In genomic region chr10:97632949-97633884, GRCh38 we compare ENCODE assay signal across 8 cellular contexts. TPM values are rescaled to one million over a fixed set of nuclear protein-coding genes. Genes with fewer than 3 reads are reported as not detected.
A peak's percentile ranks its signal among the peaks of the same experiment; 100 is the strongest.
DNase-seq lines count a peak whose midpoint lies in the region; ATAC-seq and TF ChIP-seq lines count a peak whose summit lies in the region.

Gene MORN4 (minus strand): TSS chr10:97633500. CDS start chr10:97619653, 13,847 bp downstream.

- TF ChIP-seq CTCF in Peyer's patch (IDR thresholded peaks at IDR 0.05), result no peak
- no peak for TF ChIP-seq CTCF in fibroblast of mammary gland (conservative IDR thresholded peaks at IDR 0.05; ENCODE audit: control insufficient read depth, insufficient read depth, low read depth, low read length)

- peak within 1 kb of the TSS; percentile 82 for H3K27ac Mint-ChIP-seq in activated T-helper 2 cell treated with anti-CD3 and anti-CD28 coated beads, Interferon-gamma antibody, Interleukin-2, Interleukin-4, amounts not matched to agents 10 μg/mL and 5 μg/mL and 100 μg/mL, durations not matched to agents 14 hours and 24 hours and 36 hours
- peak within 1 kb of the TSS; percentile 82 to 96 (median 92) for H3K27ac Mint-ChIP-seq in naive thymus-derived CD4-positive, alpha-beta T cell
- peak within 1 kb of the TSS; percentile 97 for H3K27ac Mint-ChIP-seq in stimulated activated effector memory CD8-positive, alpha-beta T cell treated with anti-CD3 and anti-CD28 coated beads, Interleukin-12 subunit alpha, Interleukin-12 subunit beta, amount 100 ng/mL, for 72 hours

- intact Hi-C loops in activated T-helper 2 cell treated with anti-CD3 and anti-CD28 coated beads, Interferon-gamma antibody, Interleukin-2, Interleukin-4, amounts not matched to agents 10 μg/mL and 5 μg/mL and 100 μg/mL, durations not matched to agents 14 hours and 24 hours and 36 hours (cut with micrococcal nuclease), result no loop called here
- intact Hi-C loops in naive thymus-derived CD4-positive, alpha-beta T cell (cut with micrococcal nuclease), result loop anchor here (1.0 to 2.0 kb wide), 9 partner anchors 8 to 501 kb away; partner anchors contain the start of genes ARHGAP19 (in 2 of the 2), AVPI1 (in 1 of the 2), EXOSC1 (in 1 of the 2) and MMS19 (in 1 of the 2)

- peak within 1 kb of the TSS in 2 of 4 donors; percentile 36 to 58 for H3K27ac ChIP-seq in Peyer's patch
- H3K27ac ChIP-seq in naive thymus-derived CD4-positive, alpha-beta T cell (ENCODE audit: low read depth, low read length), result peak within 1 kb of the TSS; percentile 50

- TF ChIP-seq POLR2A in Peyer's patch (IDR thresholded peaks at IDR 0.05), result no peak

- no peaks in the 10 kb centered on the region for H3K27me3 ChIP-seq in Peyer's patch
- no peaks in the 10 kb centered on the region for H3K27me3 ChIP-seq in naive thymus-derived CD4-positive, alpha-beta T cell (ENCODE audit: control insufficient read depth in 2 of 2, insufficient read depth in 2 of 2, low read length in 2 of 2)

- peak within 1 kb of the TSS; percentile 95 for H3K4me3 Mint-ChIP-seq in activated T-helper 2 cell treated with anti-CD3 and anti-CD28 coated beads, Interferon-gamma antibody, Interleukin-2, Interleukin-4, amounts not matched to agents 10 μg/mL and 5 μg/mL and 100 μg/mL, durations not matched to agents 14 hours and 24 hours and 36 hours (ENCODE audit: low read depth)
- peak within 1 kb of the TSS; percentile 92 to 100 (median 98) for H3K4me3 Mint-ChIP-seq in naive thymus-derived CD4-positive, alpha-beta T cell
- H3K4me3 Mint-ChIP-seq in stimulated activated effector memory CD8-positive, alpha-beta T cell treated with anti-CD3 and anti-CD28 coated beads, Interleukin-12 subunit alpha, Interleukin-12 subunit beta, amount 100 ng/mL, for 72 hours, result peak within 1 kb of the TSS; percentile 100

- H3K9me3 Mint-ChIP-seq in activated T-helper 2 cell treated with anti-CD3 and anti-CD28 coated beads, Interferon-gamma antibody, Interleukin-2, Interleukin-4, amounts not matched to agents 10 μg/mL and 5 μg/mL and 100 μg/mL, durations not matched to agents 14 hours and 24 hours and 36 hours, result no peaks in the 10 kb centered on the region
- peaks cover 0 to 1% (median 0%) of the 10 kb centered on the region in 11 donors for H3K9me3 Mint-ChIP-seq in naive thymus-derived CD4-positive, alpha-beta T cell
- no peaks in the 10 kb centered on the region for H3K9me3 Mint-ChIP-seq in stimulated activated effector memory CD8-positive, alpha-beta T cell treated with anti-CD3 and anti-CD28 coated beads, Interleukin-12 subunit alpha, Interleukin-12 subunit beta, amount 100 ng/mL, for 72 hours

- H3K4me3 ChIP-seq in Peyer's patch (peak within 1 kb of the TSS; percentile 63 to 69 (median 64)), fibroblast of mammary gland (ENCODE audit: control insufficient read depth, low read depth, low read length) (peak within 1 kb of the TSS; percentile 88)
- H3K4me3 ChIP-seq in naive thymus-derived CD4-positive, alpha-beta T cell (ENCODE audit: low read length), result peak within 1 kb of the TSS; percentile 91

- peaks cover 12% of the 10 kb centered on the region for H3K4me1 Mint-ChIP-seq in activated T-helper 2 cell treated with anti-CD3 and anti-CD28 coated beads, Interferon-gamma antibody, Interleukin-2, Interleukin-4, amounts not matched to agents 10 μg/mL and 5 μg/mL and 100 μg/mL, durations not matched to agents 14 hours and 24 hours and 36 hours (ENCODE audit: low read depth)
- H3K4me1 Mint-ChIP-seq in naive thymus-derived CD4-positive, alpha-beta T cell, result peaks cover 10 to 18% (median 16%) of the 10 kb centered on the region in 7 donors
- peaks cover 19% of the 10 kb centered on the region for H3K4me1 Mint-ChIP-seq in stimulated activated effector memory CD8-positive, alpha-beta T cell treated with anti-CD3 and anti-CD28 coated beads, Interleukin-12 subunit alpha, Interleukin-12 subunit beta, amount 100 ng/mL, for 72 hours

- H3K27me3 Mint-ChIP-seq in activated T-helper 2 cell treated with anti-CD3 and anti-CD28 coated beads, Interferon-gamma antibody, Interleukin-2, Interleukin-4, amounts not matched to agents 10 μg/mL and 5 μg/mL and 100 μg/mL, durations not matched to agents 14 hours and 24 hours and 36 hours (ENCODE audit: low read depth), result no peaks in the 10 kb centered on the region
- H3K27me3 Mint-ChIP-seq in naive thymus-derived CD4-positive, alpha-beta T cell, result no peaks in the 10 kb centered on the region

- peak; percentile 99 for ATAC-seq in GM21619 (IDR thresholded peaks at IDR 0.05; ENCODE audit: unreplicated experiment)
- peak; percentile 100 for ATAC-seq in naive thymus-derived CD4-positive, alpha-beta T cell
- ATAC-seq in stimulated activated effector memory CD8-positive, alpha-beta T cell treated with anti-CD3 and anti-CD28 coated beads, Interleukin-12 subunit alpha, Interleukin-12 subunit beta, amount 100 ng/mL, for 72 hours, result peak; percentile 99

- no peak for TF ChIP-seq RAD21 in Ishikawa (IDR thresholded peaks at IDR 0.05; ENCODE audit: low read depth)

- POLR2A ChIA-PET in naive thymus-derived CD4-positive, alpha-beta T cell (lab: Charles Lee), result interaction anchor here (1.4 to 1.7 kb wide), 2 partner anchors 54 to 103 kb away, joined by 3 to 5 read pairs; partner anchors contain the start of genes AVPI1 and ZFYVE27

- TF ChIP-seq EP300 in Ishikawa (IDR thresholded peaks at IDR 0.05; ENCODE audit: borderline replicate concordance), result no peak

- CTCF ChIA-PET in naive thymus-derived CD4-positive, alpha-beta T cell (lab: Charles Lee), result no interaction called here

- no peaks in the 10 kb centered on the region for H3K36me3 ChIP-seq in Peyer's patch
- H3K36me3 ChIP-seq in naive thymus-derived CD4-positive, alpha-beta T cell (ENCODE audit: control insufficient read depth in 2 of 3, insufficient read depth in 3 of 3, low read length in 3 of 3), result no peaks in the 10 kb centered on the region

- DNase-seq in DMS153 treated with DMSO at 0.1 percent for 48 hours (lab: John Stamatoyannopoulos, UW; ENCODE audit: unreplicated experiment) (peak; percentile 92), Peyer's patch (peak; percentile 90 to 96 (median 92)), fibroblast of mammary gland (ENCODE audit: low read depth) (peak; percentile 87)
- peak; percentile 88 for DNase-seq in activated T-helper 2 cell treated with anti-CD3 and anti-CD28 coated beads, Interferon-gamma antibody, Interleukin-2, Interleukin-4, amounts not matched to agents 10 μg/mL and 5 μg/mL and 100 μg/mL, durations not matched to agents 14 hours and 24 hours and 36 hours (ENCODE audit: low spot score)
- DNase-seq in naive thymus-derived CD4-positive, alpha-beta T cell, result peak; percentile 82 to 94 (median 92)
- DNase-seq in stimulated activated effector memory CD8-positive, alpha-beta T cell treated with anti-CD3 and anti-CD28 coated beads, Interleukin-12 subunit alpha, Interleukin-12 subunit beta, amount 100 ng/mL, for 72 hours (ENCODE audit: low spot score in 2 of 2), result peak; percentile 74 to 93

- H3K4me1 ChIP-seq in Peyer's patch, result peaks cover 0 to 8% (median 0%) of the 10 kb centered on the region in 4 donors
- peaks cover 0 to 10% of the 10 kb centered on the region in 2 donors for H3K4me1 ChIP-seq in naive thymus-derived CD4-positive, alpha-beta T cell (ENCODE audit: control insufficient read depth in 2 of 2, insufficient read depth in 2 of 2, low read length in 2 of 2)

- H3K36me3 Mint-ChIP-seq in activated T-helper 2 cell treated with anti-CD3 and anti-CD28 coated beads, Interferon-gamma antibody, Interleukin-2, Interleukin-4, amounts not matched to agents 10 μg/mL and 5 μg/mL and 100 μg/mL, durations not matched to agents 14 hours and 24 hours and 36 hours (ENCODE audit: low read depth), result no peaks in the 10 kb centered on the region
- no peaks in the 10 kb centered on the region for H3K36me3 Mint-ChIP-seq in naive thymus-derived CD4-positive, alpha-beta T cell
- H3K36me3 Mint-ChIP-seq in stimulated activated effector memory CD8-positive, alpha-beta T cell treated with anti-CD3 and anti-CD28 coated beads, Interleukin-12 subunit alpha, Interleukin-12 subunit beta, amount 100 ng/mL, for 72 hours, result peaks cover 7% of the 10 kb centered on the region

- no peaks in the 10 kb centered on the region for H3K9me3 ChIP-seq in Peyer's patch
- no peaks in the 10 kb centered on the region for H3K9me3 ChIP-seq in naive thymus-derived CD4-positive, alpha-beta T cell (ENCODE audit: control insufficient read depth in 2 of 3, low read length in 3 of 3)

TF ChIP-seq in Ishikawa, 13 proteins besides CTCF, POLR2A, EP300 and RAD21 (continues in another document):
- TF ChIP-seq ZBTB7A (IDR thresholded peaks at IDR 0.05; ENCODE audit: low read depth) (peak; percentile 75), TEAD4 (IDR thresholded peaks at IDR 0.05) (no peak), NFIC (IDR thresholded peaks at IDR 0.05) (no peak), TAF1 (IDR thresholded peaks at IDR 0.05; ENCODE audit: low read depth) (peak; percentile 91), MAX (IDR thresholded peaks at IDR 0.05) (peak; percentile 57), FOXM1 (IDR thresholded peaks at IDR 0.05; ENCODE audit: borderline replicate concordance, low read depth) (no peak), YY1 (IDR thresholded peaks at IDR 0.05; ENCODE audit: low read depth) (peak; percentile 100), CEBPB (IDR thresholded peaks at IDR 0.05) (peak; percentile 64), CREB1 (IDR thresholded peaks at IDR 0.05; ENCODE audit: low read depth) (peak; percentile 49; the same call in 1 of the 2 replicates), TCF12 (IDR thresholded peaks at IDR 0.05; ENCODE audit: low read depth) (0 out of 2 replicates have a peak, but pooled peaks have one; percentile 33), EGR1 (IDR thresholded peaks at IDR 0.05) (peak; percentile 85)
- TF ChIP-seq, protein P1, sequence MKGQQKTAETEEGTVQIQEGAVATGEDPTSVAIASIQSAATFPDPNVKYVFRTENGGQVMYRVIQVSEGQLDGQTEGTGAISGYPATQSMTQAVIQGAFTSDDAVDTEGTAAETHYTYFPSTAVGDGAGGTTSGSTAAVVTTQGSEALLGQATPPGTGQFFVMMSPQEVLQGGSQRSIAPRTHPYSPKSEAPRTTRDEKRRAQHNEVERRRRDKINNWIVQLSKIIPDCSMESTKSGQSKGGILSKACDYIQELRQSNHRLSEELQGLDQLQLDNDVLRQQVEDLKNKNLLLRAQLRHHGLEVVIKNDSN (IDR thresholded peaks at IDR 0.05), result 0 out of 2 replicates have a peak, but pooled peaks have one; percentile 45

RNA-seq across cellular contexts. Expression of gene MORN4, which starts in this region (rescaled TPM):
- total RNA-seq in Peyer's patch, result 1 to 10 TPM in 1 of 4 donors, under 1 TPM in 2, not detected in 1; 0.35 to 1.4 (median 0.54) TPM
- total RNA-seq in activated T-helper 2 cell treated with anti-CD3 and anti-CD28 coated beads, Interferon-gamma antibody, Interleukin-2, Interleukin-4, amounts not matched to agents 10 μg/mL and 5 μg/mL and 100 μg/mL, durations not matched to agents 14 hours and 24 hours and 36 hours, result 1.8 and 2.9 TPM in 2 replicates
- total RNA-seq in naive thymus-derived CD4-positive, alpha-beta T cell, result 1 to 10 TPM in 4 of 5 experiments, under 1 TPM in 1; 0.78 to 4.1 (median 1.5) TPM
- polyA plus RNA-seq in naive thymus-derived CD4-positive, alpha-beta T cell, result 1 to 10 TPM; 1.3 to 5.9 TPM
